In genomic region chr21:36429672-36430546, GRCh38 we compare ENCODE assay signal across 8 cellular contexts. TPM values are rescaled to one million over a fixed set of nuclear protein-coding genes. Genes with fewer than 3 reads are reported as not detected.
A peak's percentile ranks its signal among the peaks of the same experiment; 100 is the strongest.
DNase-seq lines count a peak whose midpoint lies in the region; ATAC-seq and TF ChIP-seq lines count a peak whose summit lies in the region.

No MANE protein-coding gene starts in this region.

- DNase-seq in HFFc6 (peak; percentile 99), MV-4-11 (lab: John Stamatoyannopoulos, UW) (peak; percentile 87), dermis blood vessel endothelial cell (peak; percentile 100), memory B cell (ENCODE audit: low spot score in 2 of 2) (peak; percentile 23 to 29), cortex of kidney (lab: John Stamatoyannopoulos, UW) (no peak)
- peak; percentile 52 for DNase-seq in activated CD4-positive, alpha-beta T cell treated with anti-CD3 and anti-CD28 coated beads, Interleukin-2, amount 50 U/mL, for 1 hour
- DNase-seq in stimulated activated CD8-positive, alpha-beta memory T cell treated with anti-CD3 and anti-CD28 coated beads, Interleukin-15, amount 100 ng/mL, for 48 hours (ENCODE audit: low read depth in 2 of 2) = peak; percentile 75 to 81

- H3K36me3 Mint-ChIP-seq in HFFc6 (ENCODE audit: low read depth) = no peaks in the 10 kb centered on the region
- H3K36me3 Mint-ChIP-seq in memory B cell = no peaks in the 10 kb centered on the region

- H3K4me1 Mint-ChIP-seq in HFFc6 (ENCODE audit: low read depth) = peaks cover 36% of the 10 kb centered on the region
- H3K4me1 Mint-ChIP-seq in memory B cell = peaks cover 16% of the 10 kb centered on the region

- no peaks in the 10 kb centered on the region for H3K9me3 Mint-ChIP-seq in HFFc6
- H3K9me3 Mint-ChIP-seq in memory B cell = no peaks in the 10 kb centered on the region

- H3K27me3 Mint-ChIP-seq in HFFc6 (ENCODE audit: insufficient read depth) = no peaks in the 10 kb centered on the region; the same call in 1 of the 2 replicates
- H3K27me3 Mint-ChIP-seq in memory B cell = peaks cover 9% of the 10 kb centered on the region

- ATAC-seq in GM18498 (IDR thresholded peaks at IDR 0.05; ENCODE audit: unreplicated experiment) (peak; percentile 87), memory B cell (ENCODE audit: low read depth) (peak; percentile 87)

- H3K4me3 Mint-ChIP-seq in HFFc6 = peak overlapping the region; percentile 84
- H3K4me3 Mint-ChIP-seq in memory B cell = peak overlapping the region; percentile 78

- TF ChIP-seq CTCF in HFFc6 (IDR thresholded peaks at IDR 0.05) = peak; percentile 59

- H3K27ac Mint-ChIP-seq in HFFc6 = peak overlapping the region; percentile 92
- peak overlapping the region; percentile 26 for H3K27ac Mint-ChIP-seq in memory B cell

RNA-seq across cellular contexts. Expression of gene CHAF1B, which starts 44.7 kb away (rescaled TPM):
- total RNA-seq in HFFc6 (2021; fragmentation: NEBNext Ultra II Directional; extraction: Animal tissue kit (Norgen Biotek cat#: 25700)) = 10 to 100 TPM in 4 of 6 experiments, 1 to 10 TPM in 2; 4.3 to 11.4 (median 10.5) TPM
- total RNA-seq in dermis blood vessel endothelial cell = 2.2 and 5.8 TPM in 2 replicates

RNA-seq across cellular contexts. Expression of gene CLDN14, which starts 50.0 kb away (rescaled TPM):
- total RNA-seq in HFFc6 (2021; fragmentation: NEBNext Ultra II Directional; extraction: Animal tissue kit (Norgen Biotek cat#: 25700)) = under 1 TPM in 2 of 6 experiments, not detected in 4; 0.14 to 0.17 TPM
- 0.09 and 0.34 TPM in 2 replicates for total RNA-seq in dermis blood vessel endothelial cell
